1 cellular context compared by ENCODE assay signal in genomic region chr12:6865307-6865706, GRCh38. TPM values are rescaled to one million over a fixed set of nuclear protein-coding genes. Genes with fewer than 3 reads are reported as not detected.
"Had no signal": no experiment of that assay in that cellular context is flagged by ENCODE, and none has a peak within 500 bp of the region (broad histone marks: within the 10 kb centered on the region; RNA-seq: fewer than 3 reads in every experiment).

No MANE protein-coding gene starts in this region.

RNA-seq across cellular contexts. Expression of gene CDCA3, which starts 14.2 kb away (rescaled TPM):
- total RNA-seq: ascending aorta had no signal
